In the genomic region with DNA sequence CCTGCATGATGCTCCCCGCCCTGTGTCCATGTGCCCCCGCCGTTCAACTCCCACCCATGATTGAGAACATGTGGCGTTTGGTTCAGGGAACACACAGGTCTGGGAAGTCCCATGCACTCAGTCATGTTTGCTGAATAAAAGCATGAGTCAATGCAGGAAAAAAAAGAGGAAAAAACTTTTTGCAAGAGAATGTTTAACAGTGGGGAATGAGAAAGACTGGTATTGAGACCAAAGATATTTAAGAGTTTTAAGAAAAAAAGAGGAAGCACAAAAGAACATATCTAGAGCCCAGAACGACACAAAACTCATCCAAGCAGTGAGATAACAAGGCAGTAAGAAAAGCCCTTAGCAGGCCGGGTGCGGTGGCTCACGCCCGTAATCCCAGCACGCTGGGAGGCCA, we compare ENCODE assay signal across 12 cellular contexts.
DNase-seq lines count a peak whose midpoint lies in the region; ATAC-seq, FAIRE-seq and TF ChIP-seq lines count a peak whose summit lies in the region.
"Had no signal": no experiment of that assay in that cellular context is flagged by ENCODE, and none has a peak within 500 bp of the region (broad histone marks: within the 10 kb centered on the region; RNA-seq: fewer than 3 reads in every experiment).

No MANE protein-coding gene starts in this region.

- POLR2A ChIA-PET in WTC11 (lab: Charles Lee) = no interaction called here

- no peak for FAIRE-seq in GM12891 (lab: Jason Lieb, UNC)

- CTCF ChIA-PET in WTC11 (lab: Charles Lee) = no interaction called here

- no peak overlapping the region for H3K27ac Mint-ChIP-seq in WTC11
- H3K27ac Mint-ChIP-seq: brain had no signal

- H3K36me3 Mint-ChIP-seq in WTC11 = no peaks in the 10 kb centered on the region
- H3K36me3 Mint-ChIP-seq: brain had no signal

- H3K4me3 Mint-ChIP-seq in WTC11 = no peak overlapping the region
- H3K4me3 Mint-ChIP-seq: brain had no signal

- no peaks in the 10 kb centered on the region for H3K9me3 Mint-ChIP-seq in WTC11

- H3K27me3 Mint-ChIP-seq in WTC11 (ENCODE audit: low read depth) = no peaks in the 10 kb centered on the region

- TF ChIP-seq POLR2A in GM12891 (IDR thresholded peaks at IDR 0.05; ENCODE audit: low read depth, low read length) = no peak

- TF ChIP-seq CTCF in WTC11 (IDR thresholded peaks at IDR 0.05) = no peak

- ATAC-seq in GM19372 (IDR thresholded peaks at IDR 0.05; ENCODE audit: low read depth, unreplicated experiment) (peak; percentile 56), HG02840 (IDR thresholded peaks at IDR 0.05; ENCODE audit: low FRiP score, unreplicated experiment) (peak; percentile 66), HG03558 (IDR thresholded peaks at IDR 0.05; ENCODE audit: extremely low read depth, unreplicated experiment) (peak; percentile 44), WTC11 (no peak)
- ATAC-seq: left lobe of liver had no signal

- DNase-seq in GM12891 (ENCODE audit: insufficient read length, low spot score) (no peak), WTC11 (ENCODE audit: low spot score) (no peak), anterior cingulate cortex (lab: John Stamatoyannopoulos, UW) (no peak), NCI-H2227 (lab: John Stamatoyannopoulos, UW; ENCODE audit: unreplicated experiment) (no peak), AG20443 (ENCODE audit: low spot score) (no peak)
- DNase-seq: dorsolateral prefrontal cortex, NCI-H1092 treated with DMSO at 0.1 percent for 48 hours had no signal

- H3K4me1 Mint-ChIP-seq in WTC11 = peaks cover 2% of the 10 kb centered on the region; the same call in 1 of the 2 replicates
- H3K4me1 Mint-ChIP-seq: brain had no signal

TF ChIP-seq in GM12891, 5 proteins besides CTCF, POLR2A, EP300 and RAD21:
- TF ChIP-seq POU2F2 (IDR thresholded peaks at IDR 0.05; ENCODE audit: low read depth, low read length) = no peak
- no peak for TF ChIP-seq TAF1 (IDR thresholded peaks at IDR 0.05; ENCODE audit: low read depth, low read length)
- no peak for TF ChIP-seq POLR2AphosphoS5 (IDR thresholded peaks at IDR 0.05; ENCODE audit: low read depth, low read length)
- 0 out of 2 replicates have a peak, but pooled peaks have one; percentile 17 for TF ChIP-seq SPI1 (IDR thresholded peaks at IDR 0.05; ENCODE audit: low read depth, low read length)
- no peak for TF ChIP-seq PAX5 (IDR thresholded peaks at IDR 0.05; ENCODE audit: insufficient read depth, low read length, severe bottlenecking)

TF ChIP-seq in WTC11, 78 proteins besides CTCF, POLR2A, EP300 and RAD21:
- TF ChIP-seq MYBL2 (CRISPR knock-in tag; IDR thresholded peaks at IDR 0.05) (no peak), TCF7 (CRISPR knock-in tag; IDR thresholded peaks at IDR 0.05; ENCODE audit: low read depth) (no peak)
- TF ChIP-seq, protein P1, sequence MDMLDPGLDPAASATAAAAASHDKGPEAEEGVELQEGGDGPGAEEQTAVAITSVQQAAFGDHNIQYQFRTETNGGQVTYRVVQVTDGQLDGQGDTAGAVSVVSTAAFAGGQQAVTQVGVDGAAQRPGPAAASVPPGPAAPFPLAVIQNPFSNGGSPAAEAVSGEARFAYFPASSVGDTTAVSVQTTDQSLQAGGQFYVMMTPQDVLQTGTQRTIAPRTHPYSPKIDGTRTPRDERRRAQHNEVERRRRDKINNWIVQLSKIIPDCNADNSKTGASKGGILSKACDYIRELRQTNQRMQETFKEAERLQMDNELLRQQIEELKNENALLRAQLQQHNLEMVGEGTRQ (CRISPR knock-in tag; IDR thresholded peaks at IDR 0.05) = no peak
